Comparison of ENCODE assay signal across 18 cellular contexts in the genomic region with DNA sequence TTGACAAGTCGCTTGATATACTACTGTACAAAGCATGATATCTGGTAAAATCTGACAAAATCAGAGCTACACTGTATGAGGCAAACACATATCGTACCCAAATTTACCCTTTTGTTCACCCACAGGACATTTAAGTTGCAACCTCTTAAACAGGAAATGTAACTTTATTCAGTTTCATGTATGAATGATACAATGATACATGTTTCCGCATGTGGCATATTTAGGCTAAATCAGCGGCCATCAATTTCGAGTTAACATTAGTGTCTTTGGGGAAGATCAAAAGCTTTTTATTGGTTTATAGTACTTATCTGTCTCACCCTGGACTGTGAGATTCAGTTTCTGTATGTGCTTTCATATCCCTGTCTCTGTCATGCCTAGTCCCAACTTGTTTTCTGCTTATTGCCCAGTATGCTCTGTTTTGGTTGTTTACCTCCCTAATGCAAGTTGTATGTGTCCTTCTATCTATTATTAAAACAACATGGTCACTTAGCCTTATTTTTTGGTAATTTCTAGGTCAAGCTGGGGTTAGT. TPM values are rescaled to one million over a fixed set of nuclear protein-coding genes. Genes with fewer than 3 reads are reported as not detected.
A peak's percentile ranks its signal among the peaks of the same experiment; 100 is the strongest.
DNase-seq lines count a peak whose midpoint lies in the region; ATAC-seq, FAIRE-seq and TF ChIP-seq lines count a peak whose summit lies in the region.
"Had no signal": no experiment of that assay in that cellular context is flagged by ENCODE, and none has a peak within 500 bp of the region (broad histone marks: within the 10 kb centered on the region; RNA-seq: fewer than 3 reads in every experiment).

No MANE protein-coding gene starts in this region.

- H3K27me3 Mint-ChIP-seq in memory B cell: no peaks in the 10 kb centered on the region
- H3K27me3 Mint-ChIP-seq in Calu3 (ENCODE audit: unreplicated experiment): no peaks in the 10 kb centered on the region

- no peak for TF ChIP-seq POLR2A in GM12892 (IDR thresholded peaks at IDR 0.05; ENCODE audit: low read depth, low read length)

- no peak overlapping the region; the same call in 1 of the 2 replicates for H2AFZ ChIP-seq in OCI-LY3 (ENCODE audit: low read depth, low read length)
- H2AFZ ChIP-seq: GM23338 had no signal

- no peaks in the 10 kb centered on the region for H3K36me3 Mint-ChIP-seq in memory B cell
- H3K36me3 Mint-ChIP-seq in Calu3 (ENCODE audit: insufficient read depth, unreplicated experiment): no peaks in the 10 kb centered on the region
- H3K36me3 Mint-ChIP-seq: CD8-positive, alpha-beta memory T cell had no signal

- no peak overlapping the region for H3K27ac Mint-ChIP-seq in memory B cell
- no peak overlapping the region for H3K27ac Mint-ChIP-seq in Calu3 (ENCODE audit: unreplicated experiment)
- H3K27ac Mint-ChIP-seq: CD8-positive, alpha-beta memory T cell; GM23338 had no signal

- H3K9me3 ChIP-seq in OCI-LY3 (ENCODE audit: insufficient read depth, low read length) (no peaks in the 10 kb centered on the region), right cardiac atrium (ENCODE audit: control insufficient read depth, low read length) (no peaks in the 10 kb centered on the region)
- H3K9me3 ChIP-seq: BLaER1, Caco-2 had no signal

- H3K27me3 ChIP-seq in OCI-LY3 (ENCODE audit: low read depth, low read length): no peaks in the 10 kb centered on the region
- no peaks in the 10 kb centered on the region for H3K27me3 ChIP-seq in right cardiac atrium (ENCODE audit: control insufficient read depth, insufficient read depth)

- BruUV-seq in Calu3 (replicated peaks; lab: Mats Ljungman, UMichigan): no TSS peak

- H3K4me3 Mint-ChIP-seq in memory B cell (peak overlapping the region; percentile 39), Calu3 (ENCODE audit: low read depth, unreplicated experiment) (no peak overlapping the region)
- H3K4me3 Mint-ChIP-seq: CD8-positive, alpha-beta memory T cell; GM23338 had no signal

- H4K20me1 ChIP-seq in OCI-LY3 (ENCODE audit: insufficient read depth, low read length): no peaks in the 10 kb centered on the region
- H4K20me1 ChIP-seq: BLaER1 had no signal

- H3K4me1 ChIP-seq in OCI-LY3 (ENCODE audit: low read length): peaks cover 22% of the 10 kb centered on the region
- no peaks in the 10 kb centered on the region for H3K4me1 ChIP-seq in right cardiac atrium (ENCODE audit: control insufficient read depth, insufficient read depth, low read length)
- H3K4me1 ChIP-seq: BLaER1, Caco-2 had no signal

- H3K9me3 Mint-ChIP-seq in memory B cell (no peaks in the 10 kb centered on the region), Calu3 (ENCODE audit: low read depth, unreplicated experiment) (no peaks in the 10 kb centered on the region)
- H3K9me3 Mint-ChIP-seq: GM23338 had no signal

- intact Hi-C loops in right cardiac atrium (cut with DNase I) (no loop called here), Calu3 (cut with micrococcal nuclease; ENCODE audit: unreplicated experiment) (no loop called here)

- ATAC-seq in HG02870 (IDR thresholded peaks at IDR 0.05; ENCODE audit: unreplicated experiment): peak; percentile 52
- ATAC-seq in memory B cell (ENCODE audit: low read depth): no peak
- no peak for ATAC-seq in right cardiac atrium
- ATAC-seq: GM23338, K562 had no signal

- TF ChIP-seq CTCF in OCI-LY3 (IDR thresholded peaks at IDR 0.05; ENCODE audit: low read depth, low read length) (no peak), Calu3 (IDR thresholded peaks at IDR 0.05; ENCODE audit: unreplicated experiment) (no peak)

- H3K4me3 ChIP-seq in OCI-LY3 (ENCODE audit: low read length): no peak overlapping the region
- H3K4me3 ChIP-seq in right cardiac atrium (ENCODE audit: low read length): no peak overlapping the region
- H3K4me3 ChIP-seq: BLaER1, GM23338, K562 had no signal

- H3K79me2 ChIP-seq in OCI-LY3 (ENCODE audit: low read length): no peaks in the 10 kb centered on the region

- peak; percentile 61 for FAIRE-seq in GM12892 (lab: Jason Lieb, UNC)
- FAIRE-seq: GM12891, K562 had no signal

- DNase-seq in GM12892 (ENCODE audit: insufficient read length) (no peak), memory B cell (ENCODE audit: low spot score in 2 of 2) (no peak), right cardiac atrium (no peak), DMS 273 (lab: John Stamatoyannopoulos, UW; ENCODE audit: unreplicated experiment) (no peak), Calu3 (no peak)
- no peak for DNase-seq in central memory CD4-positive, alpha-beta T cell
- DNase-seq: Caco-2; CD8-positive, alpha-beta memory T cell; DMS 273 treated with DMSO at 0.1 percent for 48 hours; H7; Kasumi-1 had no signal

- no peak overlapping the region for H3K27ac ChIP-seq in OCI-LY3 (ENCODE audit: low read length)
- no peak overlapping the region for H3K27ac ChIP-seq in right cardiac atrium (ENCODE audit: low read length)
- H3K27ac ChIP-seq: BLaER1, HL-60 had no signal

- H3K36me3 ChIP-seq in OCI-LY3 (replicated peaks; ENCODE audit: low read depth, low read length): no peaks in the 10 kb centered on the region
- H3K36me3 ChIP-seq: BLaER1 had no signal

- WGBS in right cardiac atrium: 91% methylated on average over 5 of the region's 5 CpGs

- CTCF ChIA-PET in Calu3 (lab: Charles Lee): no interaction called here

- H3K4me1 Mint-ChIP-seq in memory B cell (peaks cover 2% of the 10 kb centered on the region), Calu3 (ENCODE audit: low read depth, unreplicated experiment) (no peaks in the 10 kb centered on the region)
- H3K4me1 Mint-ChIP-seq: CD8-positive, alpha-beta memory T cell; GM23338 had no signal

- peak overlapping the region; percentile 13 for H3K4me2 ChIP-seq in OCI-LY3 (ENCODE audit: low read length)
- H3K4me2 ChIP-seq: BLaER1, GM23338 had no signal

- no peak overlapping the region for H3K9ac ChIP-seq in OCI-LY3 (ENCODE audit: low read length)
- H3K9ac ChIP-seq: BLaER1 had no signal

RNA-seq across cellular contexts. Expression of gene PHF6, which starts 10.5 kb away (rescaled TPM):
- polyA plus RNA-seq in GM12892 (2012; ENCODE audit: missing spikeins): 33.0 TPM
- total RNA-seq in right cardiac atrium: 10 to 100 TPM in 3 of 4 donors, 1 to 10 TPM in 1; 9.2 to 12.6 (median 11.6) TPM
- 5.3 TPM for polyA plus RNA-seq in right cardiac atrium
- 42.0 and 42.4 TPM in 2 replicates for total RNA-seq in Calu3 (2022)
